In the genomic region with DNA sequence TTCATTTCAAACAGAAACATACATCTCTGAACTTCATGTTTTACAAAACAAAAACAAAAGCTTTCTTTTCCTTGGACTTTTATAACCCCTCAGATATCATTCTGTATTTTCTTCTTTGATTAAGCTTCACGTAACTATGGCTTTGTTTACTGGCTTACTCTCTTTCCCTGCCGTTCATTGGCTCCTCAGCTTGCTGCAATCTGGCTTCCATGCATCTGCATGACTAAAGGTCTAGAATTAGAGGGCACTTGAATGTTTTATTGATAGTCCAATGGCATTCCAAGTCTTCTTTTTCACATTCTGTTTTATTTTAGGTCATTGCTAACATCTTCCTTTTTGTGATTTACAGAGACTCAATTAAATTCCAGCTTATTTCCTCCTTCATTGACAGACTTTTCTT, we compare ENCODE assay signal across 28 cellular contexts.
"Had no signal": no experiment of that assay in that cellular context is flagged by ENCODE, and none has a peak within 500 bp of the region (broad histone marks: within the 10 kb centered on the region; RNA-seq: fewer than 3 reads in every experiment).

No MANE protein-coding gene starts in this region.

- H3K36me3 ChIP-seq: adrenal gland, Peyer's patch, SJSA1, WERI-Rb-1 had no signal

- H3K27ac ChIP-seq: adrenal gland, Peyer's patch, SJSA1, WERI-Rb-1 had no signal

- H3K27me3 ChIP-seq: adrenal gland, Peyer's patch, SJSA1 had no signal

- H3K4me3 ChIP-seq: adrenal gland, Peyer's patch, SJSA1 had no signal

- H3K4me3 Mint-ChIP-seq: activated CD8-positive, alpha-beta T cell treated with anti-CD3 and anti-CD28 coated beads, Interleukin-2, amount 10 ng/mL, durations not matched to agents 7 days and 5 days; activated naive CD8-positive, alpha-beta T cell treated with anti-CD3 and anti-CD28 coated beads, Interleukin-2, amount 10 ng/mL, durations not matched to agents 7 days and 5 days; T-cell had no signal

- H3K27me3 Mint-ChIP-seq: activated naive CD8-positive, alpha-beta T cell treated with anti-CD3 and anti-CD28 coated beads, Interleukin-2, amount 10 ng/mL, durations not matched to agents 7 days and 5 days; T-cell had no signal

- H3K27ac Mint-ChIP-seq: activated CD8-positive, alpha-beta T cell treated with anti-CD3 and anti-CD28 coated beads, Interleukin-2, amount 10 ng/mL, durations not matched to agents 7 days and 5 days; activated naive CD8-positive, alpha-beta T cell treated with anti-CD3 and anti-CD28 coated beads, Interleukin-2, amount 10 ng/mL, durations not matched to agents 7 days and 5 days; T-cell had no signal

- H3K4me1 Mint-ChIP-seq: activated naive CD8-positive, alpha-beta T cell treated with anti-CD3 and anti-CD28 coated beads, Interleukin-2, amount 10 ng/mL, durations not matched to agents 7 days and 5 days; T-cell had no signal

- H3K9me3 ChIP-seq: adrenal gland, Peyer's patch, SJSA1 had no signal

- H3K36me3 Mint-ChIP-seq: activated naive CD8-positive, alpha-beta T cell treated with anti-CD3 and anti-CD28 coated beads, Interleukin-2, amount 10 ng/mL, durations not matched to agents 7 days and 5 days; T-cell had no signal

- DNase-seq: activated CD4-positive, alpha-beta T cell treated with anti-CD3 and anti-CD28 coated beads for 48 hours; activated CD4-positive, alpha-beta T cell treated with anti-CD3 and anti-CD28 coated beads, Interleukin-2, amount 50 U/mL, for 4 hours; activated CD8-positive, alpha-beta memory T cell treated with anti-CD3 and anti-CD28 coated beads, Interleukin-2, amount 50 U/mL, for 48 hours; activated CD8-positive, alpha-beta T cell treated with anti-CD3 and anti-CD28 coated beads, Interleukin-2, amount 10 ng/mL, durations not matched to agents 7 days and 5 days; activated naive CD4-positive, alpha-beta T cell treated with anti-CD3 and anti-CD28 coated beads, Interleukin-2, amount 50 U/mL, for 16 hours; activated naive CD8-positive, alpha-beta T cell treated with anti-CD3 and anti-CD28 coated beads, Interleukin-2, amount 10 ng/mL, durations not matched to agents 7 days and 5 days; activated T-cell treated with anti-CD3 and anti-CD28 coated beads, Interleukin-2, amount 50 U/mL, for 1 hour; adrenal gland; anterior cingulate cortex; caudate nucleus; Karpas-422; MM.1S; NCI-H1105; NCI-H1436; NCI-H1694 treated with DMSO at 0.1 percent for 48 hours; NCI-H2029 treated with DMSO at 0.1 percent for 48 hours; NCI-H345; NCI-H510A; NCI-H526 treated with DMSO at 0.1 percent for 48 hours; NCI-H82; OCI-M1; Peyer's patch; SHP77; T-cell; T-helper 2 cell; WERI-Rb-1 had no signal

- ATAC-seq: activated CD4-positive, CD25-positive, alpha-beta regulatory T cell treated with anti-CD3 and anti-CD28 coated beads, Interleukin-2, amount 50 U/mL, for 24 hours; activated CD8-positive, alpha-beta T cell treated with anti-CD3 and anti-CD28 coated beads, Interleukin-2, amount 10 ng/mL, durations not matched to agents 7 days and 5 days; T-cell had no signal

- H3K4me1 ChIP-seq: adrenal gland, Peyer's patch, SJSA1 had no signal
